In the genomic region with DNA sequence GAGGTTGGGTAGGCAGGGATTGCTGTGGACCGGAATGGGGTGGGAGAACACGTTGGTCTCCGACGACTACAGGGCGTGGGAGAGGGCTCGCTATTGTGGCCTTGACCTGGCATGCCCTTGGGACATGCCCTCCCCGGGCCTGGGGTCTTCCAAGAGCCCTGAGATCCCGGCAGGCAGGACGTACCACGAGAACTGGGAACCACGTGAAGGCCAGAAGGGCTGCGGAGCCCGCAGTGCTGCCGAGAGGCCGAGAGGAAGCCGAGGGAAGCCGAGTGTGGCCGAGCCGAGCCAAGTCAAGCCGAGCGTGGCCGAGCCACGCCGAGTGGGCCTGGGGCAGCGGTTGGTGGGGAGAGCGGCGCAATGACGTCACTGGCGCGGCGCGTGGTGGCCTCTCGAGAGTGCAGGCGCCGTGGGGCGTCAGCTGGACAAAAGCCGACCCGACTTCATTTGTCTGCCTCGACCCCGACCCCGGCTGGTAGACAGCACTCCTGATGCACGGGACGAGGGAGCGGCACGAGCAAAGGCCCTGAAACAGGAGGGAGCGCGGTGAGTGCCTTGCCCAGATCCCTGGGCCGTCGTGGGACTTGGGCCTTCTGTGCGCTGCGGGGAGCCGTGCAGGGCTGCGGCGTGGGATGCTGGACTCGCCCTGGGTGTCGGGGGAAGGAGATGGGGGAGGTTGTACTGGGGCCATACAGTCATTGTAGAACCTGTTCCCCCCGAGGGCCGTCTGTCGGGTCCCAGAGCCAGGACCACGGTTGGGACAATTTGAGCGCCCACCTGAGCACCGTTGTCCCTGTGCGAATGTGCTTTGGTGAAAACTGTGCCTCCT, we compare ENCODE assay signal across 12 cellular contexts. TPM values are rescaled to one million over a fixed set of nuclear protein-coding genes. Genes with fewer than 3 reads are reported as not detected.
DNase-seq lines count a peak whose midpoint lies in the region; ATAC-seq and TF ChIP-seq lines count a peak whose summit lies in the region.
"Had no signal": no experiment of that assay in that cellular context is flagged by ENCODE, and none has a peak within 500 bp of the region (broad histone marks: within the 10 kb centered on the region; RNA-seq: fewer than 3 reads in every experiment).

No MANE protein-coding gene starts in this region.

- no peaks in the 10 kb centered on the region for H3K9me3 Mint-ChIP-seq in natural killer cell treated with Interleukin-12 subunit alpha and Interleukin-12 subunit beta and Interleukin-15 and Interleukin-18, amount 100 ng/mL, for 72 hours
- H3K9me3 Mint-ChIP-seq in natural killer cell, result no peaks in the 10 kb centered on the region
- H3K9me3 Mint-ChIP-seq in activated naive CD8-positive, alpha-beta T cell (ENCODE audit: low read depth), result no peaks in the 10 kb centered on the region
- no peaks in the 10 kb centered on the region for H3K9me3 Mint-ChIP-seq in CD8-positive, alpha-beta memory T cell

- H3K27me3 ChIP-seq in thymus (ENCODE audit: control insufficient read depth, insufficient read depth) (no peaks in the 10 kb centered on the region), BE2C (peaks cover under 1% of the 10 kb centered on the region)
- no peaks in the 10 kb centered on the region for H3K27me3 ChIP-seq in CD8-positive, alpha-beta memory T cell (ENCODE audit: insufficient read depth, low read length, poor library complexity, severe bottlenecking)
- H3K27me3 ChIP-seq: ascending aorta had no signal

- no peak for DNase-seq in natural killer cell treated with Interleukin-12 subunit alpha and Interleukin-12 subunit beta and Interleukin-15 and Interleukin-18, amount 100 ng/mL, for 72 hours (ENCODE audit: low spot score)
- DNase-seq in natural killer cell (no peak), BE2C (no peak)
- DNase-seq in CD8-positive, alpha-beta memory T cell, result no peak
- DNase-seq: DMS79, NCI-H1436 had no signal

- no peak overlapping the region for H3K4me3 ChIP-seq in thymus (ENCODE audit: low read length)
- H3K4me3 ChIP-seq in CD8-positive, alpha-beta memory T cell (ENCODE audit: low read length), result no peak overlapping the region
- H3K4me3 ChIP-seq in BE2C (ENCODE audit: low read depth, low read length), result no peak overlapping the region
- H3K4me3 ChIP-seq: ascending aorta, lung had no signal

- peaks cover 60% of the 10 kb centered on the region in 2 donors for H3K4me1 Mint-ChIP-seq in natural killer cell treated with Interleukin-12 subunit alpha and Interleukin-12 subunit beta and Interleukin-15 and Interleukin-18, amount 100 ng/mL, for 72 hours (ENCODE audit: low read depth in 2 of 2)
- H3K4me1 Mint-ChIP-seq in natural killer cell, result peaks cover 35 to 51% of the 10 kb centered on the region in 2 donors
- H3K4me1 Mint-ChIP-seq in activated naive CD8-positive, alpha-beta T cell (ENCODE audit: low read depth), result peaks cover 42% of the 10 kb centered on the region
- peaks cover 30 to 42% (median 35%) of the 10 kb centered on the region in 3 donors for H3K4me1 Mint-ChIP-seq in CD8-positive, alpha-beta memory T cell

- POLR2A ChIA-PET in CD8-positive, alpha-beta memory T cell (lab: Charles Lee), result no interaction called here

- intact Hi-C loops in natural killer cell (cut with micrococcal nuclease), result loop anchor here (5.0 to 10.0 kb wide), 2 partner anchors 135 to 313 kb away; no protein-coding TSS in a partner anchor

- peaks cover 20% of the 10 kb centered on the region for H3K36me3 Mint-ChIP-seq in natural killer cell treated with Interleukin-12 subunit alpha and Interleukin-12 subunit beta and Interleukin-15 and Interleukin-18, amount 100 ng/mL, for 72 hours
- H3K36me3 Mint-ChIP-seq in natural killer cell, result no peaks in the 10 kb centered on the region
- H3K36me3 Mint-ChIP-seq in activated naive CD8-positive, alpha-beta T cell, result peaks cover 15% of the 10 kb centered on the region
- peaks cover 0 to 13% (median 6%) of the 10 kb centered on the region in 3 donors for H3K36me3 Mint-ChIP-seq in CD8-positive, alpha-beta memory T cell

- 96% methylated on average over 63 of the region's 63 CpGs for whole genome bisulfite sequencing in thymus

- H3K4me1 ChIP-seq in thymus (ENCODE audit: control insufficient read depth, insufficient read depth, low read length) (peaks cover 11% of the 10 kb centered on the region), BE2C (no peaks in the 10 kb centered on the region)
- peaks cover 35% of the 10 kb centered on the region for H3K4me1 ChIP-seq in CD8-positive, alpha-beta memory T cell (ENCODE audit: insufficient read depth, low read length)

- no peak for TF ChIP-seq CTCF in natural killer cell (IDR thresholded peaks at IDR 0.05)
- TF ChIP-seq CTCF in BE2C (IDR thresholded peaks at IDR 0.05; ENCODE audit: low read depth, low read length), result no peak

- H3K36me3 ChIP-seq in thymus (ENCODE audit: control insufficient read depth, insufficient read depth), result peaks cover 46% of the 10 kb centered on the region
- no peaks in the 10 kb centered on the region for H3K36me3 ChIP-seq in CD8-positive, alpha-beta memory T cell (ENCODE audit: insufficient read depth, low read length)
- no peaks in the 10 kb centered on the region for H3K36me3 ChIP-seq in BE2C
- H3K36me3 ChIP-seq: ascending aorta, neutrophil had no signal

- H3K27me3 Mint-ChIP-seq in natural killer cell treated with Interleukin-12 subunit alpha and Interleukin-12 subunit beta and Interleukin-15 and Interleukin-18, amount 100 ng/mL, for 72 hours, result no peaks in the 10 kb centered on the region
- H3K27me3 Mint-ChIP-seq in natural killer cell (ENCODE audit: low read depth in 2 of 2), result no peaks in the 10 kb centered on the region
- no peaks in the 10 kb centered on the region for H3K27me3 Mint-ChIP-seq in activated naive CD8-positive, alpha-beta T cell
- H3K27me3 Mint-ChIP-seq in CD8-positive, alpha-beta memory T cell, result peaks cover 0 to 6% of the 10 kb centered on the region in 2 donors

- H3K27ac Mint-ChIP-seq in natural killer cell treated with Interleukin-12 subunit alpha and Interleukin-12 subunit beta and Interleukin-15 and Interleukin-18, amount 100 ng/mL, for 72 hours, result peak overlapping the region; percentile 98 to 99
- H3K27ac Mint-ChIP-seq in natural killer cell, result no peak overlapping the region
- peak overlapping the region; percentile 29 for H3K27ac Mint-ChIP-seq in activated naive CD8-positive, alpha-beta T cell
- H3K27ac Mint-ChIP-seq in CD8-positive, alpha-beta memory T cell, result peak overlapping the region in 2 of 8 donors; percentile 53 to 84

- H3K4me3 Mint-ChIP-seq in natural killer cell treated with Interleukin-12 subunit alpha and Interleukin-12 subunit beta and Interleukin-15 and Interleukin-18, amount 100 ng/mL, for 72 hours, result no peak overlapping the region
- H3K4me3 Mint-ChIP-seq in natural killer cell, result no peak overlapping the region
- no peak overlapping the region for H3K4me3 Mint-ChIP-seq in activated naive CD8-positive, alpha-beta T cell
- H3K4me3 Mint-ChIP-seq in CD8-positive, alpha-beta memory T cell, result no peak overlapping the region

- H3K27ac ChIP-seq in thymus (ENCODE audit: low read depth), result peak overlapping the region; percentile 47
- H3K27ac ChIP-seq in CD8-positive, alpha-beta memory T cell (ENCODE audit: low read depth, low read length), result no peak overlapping the region
- H3K27ac ChIP-seq: ascending aorta, neutrophil had no signal

- CTCF ChIA-PET in CD8-positive, alpha-beta memory T cell (lab: Charles Lee), result interaction anchor here (1.2 kb wide), 1 partner anchor 285 kb away, joined by 3 read pairs; no protein-coding TSS in a partner anchor

- H3K9me3 ChIP-seq in thymus (ENCODE audit: control insufficient read depth), result peaks cover 1% of the 10 kb centered on the region
- no peaks in the 10 kb centered on the region for H3K9me3 ChIP-seq in CD8-positive, alpha-beta memory T cell (ENCODE audit: low read length)
- no peaks in the 10 kb centered on the region for H3K9me3 ChIP-seq in BE2C
- H3K9me3 ChIP-seq: ascending aorta, neutrophil had no signal

- ATAC-seq in natural killer cell treated with Interleukin-12 subunit alpha and Interleukin-12 subunit beta and Interleukin-15 and Interleukin-18, amount 100 ng/mL, for 72 hours, result peak in 1 of 2 donors; percentile 1
- no peak for ATAC-seq in natural killer cell

RNA-seq across cellular contexts. Expression of gene SOCS1, which starts 6.6 kb away (rescaled TPM):
- total RNA-seq in natural killer cell treated with Interleukin-12 subunit alpha and Interleukin-12 subunit beta and Interleukin-15 and Interleukin-18, amount 100 ng/mL, for 72 hours, result 100 to 1,000 TPM; 199 to 299 TPM
- total RNA-seq in natural killer cell, result 10 to 100 TPM; 21.7 to 74.7 (median 27.2) TPM
- polyA plus RNA-seq in thymus, result 109 TPM
- total RNA-seq in CD8-positive, alpha-beta memory T cell, result 100 to 1,000 TPM; 128 to 144 TPM
- 17.1 TPM for polyA plus RNA-seq in CD8-positive, alpha-beta memory T cell
- 0.83 TPM for polyA plus RNA-seq in BE2C (2012; ENCODE audit: insufficient read depth, insufficient read length, low read depth)

RNA-seq across cellular contexts. Expression of gene TNP2, which starts 19.7 kb away (rescaled TPM):
- not detected for total RNA-seq in natural killer cell treated with Interleukin-12 subunit alpha and Interleukin-12 subunit beta and Interleukin-15 and Interleukin-18, amount 100 ng/mL, for 72 hours
- total RNA-seq in natural killer cell, result not detected
- polyA plus RNA-seq in thymus, result not detected
- total RNA-seq in CD8-positive, alpha-beta memory T cell, result not detected
- polyA plus RNA-seq in CD8-positive, alpha-beta memory T cell, result not detected
- not detected for polyA plus RNA-seq in BE2C (2012; ENCODE audit: insufficient read depth, insufficient read length, low read depth)
- total RNA-seq: activated CD8-positive, alpha-beta memory T cell treated with anti-CD3 and anti-CD28 coated beads for 36 hours; ascending aorta; lung had no signal
- polyA plus RNA-seq: lung had no signal

RNA-seq across cellular contexts. Expression of gene PRM3, which starts 24.0 kb away (rescaled TPM):
- total RNA-seq in natural killer cell treated with Interleukin-12 subunit alpha and Interleukin-12 subunit beta and Interleukin-15 and Interleukin-18, amount 100 ng/mL, for 72 hours, result not detected
- not detected for total RNA-seq in natural killer cell
- not detected for polyA plus RNA-seq in thymus
- not detected for total RNA-seq in CD8-positive, alpha-beta memory T cell
- polyA plus RNA-seq in CD8-positive, alpha-beta memory T cell, result not detected
- not detected for polyA plus RNA-seq in BE2C (2012; ENCODE audit: insufficient read depth, insufficient read length, low read depth)
- total RNA-seq: activated CD8-positive, alpha-beta memory T cell treated with anti-CD3 and anti-CD28 coated beads for 36 hours; ascending aorta; lung had no signal
- polyA plus RNA-seq: lung had no signal

RNA-seq across cellular contexts. Expression of gene PRM2, which starts 26.8 kb away (rescaled TPM):
- total RNA-seq in natural killer cell treated with Interleukin-12 subunit alpha and Interleukin-12 subunit beta and Interleukin-15 and Interleukin-18, amount 100 ng/mL, for 72 hours, result not detected
- total RNA-seq in natural killer cell, result not detected
- 5.2 TPM for polyA plus RNA-seq in thymus
- not detected for total RNA-seq in CD8-positive, alpha-beta memory T cell
- not detected for polyA plus RNA-seq in CD8-positive, alpha-beta memory T cell
- not detected for polyA plus RNA-seq in BE2C (2012; ENCODE audit: insufficient read depth, insufficient read length, low read depth)
- total RNA-seq: activated CD8-positive, alpha-beta memory T cell treated with anti-CD3 and anti-CD28 coated beads for 36 hours; ascending aorta; lung had no signal
- polyA plus RNA-seq: lung had no signal

RNA-seq across cellular contexts. Expression of gene PRM1, which starts 31.7 kb away (rescaled TPM):
- not detected for total RNA-seq in natural killer cell treated with Interleukin-12 subunit alpha and Interleukin-12 subunit beta and Interleukin-15 and Interleukin-18, amount 100 ng/mL, for 72 hours
- not detected for total RNA-seq in natural killer cell
- polyA plus RNA-seq in thymus, result 0.34 TPM
- total RNA-seq in CD8-positive, alpha-beta memory T cell, result not detected
- not detected for polyA plus RNA-seq in CD8-positive, alpha-beta memory T cell
- not detected for polyA plus RNA-seq in BE2C (2012; ENCODE audit: insufficient read depth, insufficient read length, low read depth)
- total RNA-seq: activated CD8-positive, alpha-beta memory T cell treated with anti-CD3 and anti-CD28 coated beads for 36 hours; ascending aorta; lung had no signal
- polyA plus RNA-seq: lung had no signal

Comparison
In these comparisons a context has a peak if more than half of its experiments do, and no peak if none do; other contexts are left out.
1. H3K27ac Mint-ChIP-seq: peak in natural killer cell treated with Interleukin-12 subunit alpha and Interleukin-12 subunit beta and Interleukin-15 and Interleukin-18, amount 100 ng/mL, for 72 hours (2 of 2) and activated naive CD8-positive, alpha-beta T cell (single experiment); none in natural killer cell (0 of 2).